In the genomic region with DNA sequence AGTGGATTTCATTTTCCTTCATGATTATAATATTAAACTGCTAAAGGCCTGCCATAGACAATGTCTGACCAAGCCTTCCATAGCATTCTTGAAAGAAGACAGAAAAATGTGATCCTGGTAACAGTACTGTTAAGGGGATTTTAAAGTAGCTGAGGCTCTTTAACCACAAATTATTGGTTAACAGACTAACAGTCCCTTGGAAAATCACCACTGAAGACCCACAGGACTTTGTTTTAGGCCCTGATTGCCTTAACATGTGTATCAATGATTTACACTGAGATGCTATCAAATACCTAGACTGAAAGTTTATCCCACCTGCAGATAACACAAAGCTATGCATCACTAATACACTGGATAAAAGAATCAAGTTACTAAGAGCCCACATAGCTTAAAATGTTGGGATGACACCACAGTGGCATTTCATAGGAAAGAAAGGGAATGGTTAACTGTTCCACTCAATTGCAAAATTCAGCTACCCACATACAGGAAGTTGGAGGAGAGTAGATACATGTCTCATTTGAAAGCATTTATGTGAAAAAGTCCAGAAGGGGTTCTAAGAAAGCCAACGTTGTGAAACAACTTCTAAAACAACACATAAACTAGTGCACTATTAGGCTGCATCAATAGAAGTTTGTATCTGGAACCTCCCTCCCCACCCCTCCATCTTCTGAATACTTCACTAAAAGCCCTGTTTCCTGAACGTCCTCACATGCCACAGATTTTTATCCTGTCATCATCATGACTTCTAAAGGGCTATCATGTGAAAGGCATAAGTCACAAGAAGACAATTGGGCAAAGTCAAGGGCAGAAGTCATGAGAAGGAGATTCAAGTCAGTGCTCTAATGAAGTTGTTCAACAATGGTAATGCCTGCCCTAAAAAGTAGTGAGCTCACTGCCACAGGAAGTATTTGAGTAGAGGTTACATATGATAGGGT, we compare ENCODE assay signal across 18 cellular contexts. TPM values are rescaled to one million over a fixed set of nuclear protein-coding genes. Genes with fewer than 3 reads are reported as not detected.
"Had no signal": no experiment of that assay in that cellular context is flagged by ENCODE, and none has a peak within 500 bp of the region (broad histone marks: within the 10 kb centered on the region; RNA-seq: fewer than 3 reads in every experiment).

No MANE protein-coding gene starts in this region.

- H3K4me1 ChIP-seq: breast epithelium, heart right ventricle, pancreas, stomach, uterus had no signal

- H3K4me1 Mint-ChIP-seq: activated B cell treated with CpG ODN at 0.5 μM for 24 hours; activated naive CD4-positive, alpha-beta T cell treated with anti-CD3 and anti-CD28 coated beads, Interleukin-2, amount 10 ng/mL, durations not matched to agents 7 days and 5 days; T-helper 17 cell had no signal

- H3K27me3 ChIP-seq: breast epithelium, pancreas, uterus had no signal

- H3K4me3 ChIP-seq: breast epithelium, dorsolateral prefrontal cortex, heart right ventricle, pancreas, stomach, uterus had no signal

- H3K9me3 Mint-ChIP-seq: activated B cell treated with CpG ODN at 0.5 μM for 24 hours; activated CD4-positive, alpha-beta T cell treated with anti-CD3 and anti-CD28 coated beads, Interleukin-2, amount 10 ng/mL, durations not matched to agents 24 days and 14 days; activated naive CD4-positive, alpha-beta T cell treated with anti-CD3 and anti-CD28 coated beads, Interleukin-2, amount 10 ng/mL, durations not matched to agents 7 days and 5 days; activated T-helper 2 cell treated with anti-CD3 and anti-CD28 coated beads, Interferon-gamma antibody, Interleukin-2, Interleukin-4, amounts not matched to agents 10 μg/mL and 5 μg/mL and 100 μg/mL, durations not matched to agents 14 hours and 24 hours and 36 hours had no signal

- H3K9me3 ChIP-seq: breast epithelium, heart right ventricle, pancreas, stomach, uterus had no signal

- H3K36me3 ChIP-seq: breast epithelium, heart right ventricle, pancreas, stomach, uterus had no signal

- ATAC-seq: heart right ventricle, pancreas, T-helper 17 cell had no signal

- DNase-seq: activated B cell treated with CpG ODN at 0.5 μM for 24 hours; activated CD4-positive, alpha-beta T cell treated with anti-CD3 and anti-CD28 coated beads, Interleukin-2, amount 10 ng/mL, durations not matched to agents 24 days and 14 days; activated naive CD4-positive, alpha-beta T cell treated with anti-CD3 and anti-CD28 coated beads, Interleukin-2, amount 10 ng/mL, durations not matched to agents 7 days and 5 days; dorsolateral prefrontal cortex; heart right ventricle; islet precursor cell; pancreas; stimulated activated CD4-positive, alpha-beta T cell treated with anti-CD3 and anti-CD28 coated beads, Interleukin-4, amount 100 ng/mL, for 4 hours; stomach; T-helper 17 cell; uterus had no signal

- H3K27ac ChIP-seq: breast epithelium, dorsolateral prefrontal cortex, heart right ventricle, pancreas, stomach, uterus had no signal

- H3K4me3 Mint-ChIP-seq: activated B cell treated with CpG ODN at 0.5 μM for 24 hours; activated CD4-positive, alpha-beta T cell treated with anti-CD3 and anti-CD28 coated beads, Interleukin-2, amount 10 ng/mL, durations not matched to agents 24 days and 14 days; activated naive CD4-positive, alpha-beta T cell treated with anti-CD3 and anti-CD28 coated beads, Interleukin-2, amount 10 ng/mL, durations not matched to agents 7 days and 5 days; T-helper 17 cell had no signal

- H3K27ac Mint-ChIP-seq: activated B cell treated with CpG ODN at 0.5 μM for 24 hours; activated CD4-positive, alpha-beta T cell treated with anti-CD3 and anti-CD28 coated beads, Interleukin-2, amount 10 ng/mL, durations not matched to agents 24 days and 14 days; activated naive CD4-positive, alpha-beta T cell treated with anti-CD3 and anti-CD28 coated beads, Interleukin-2, amount 10 ng/mL, durations not matched to agents 7 days and 5 days; activated T-helper 2 cell treated with anti-CD3 and anti-CD28 coated beads, Interferon-gamma antibody, Interleukin-2, Interleukin-4, amounts not matched to agents 10 μg/mL and 5 μg/mL and 100 μg/mL, durations not matched to agents 14 hours and 24 hours and 36 hours; T-helper 17 cell had no signal

- H3K36me3 Mint-ChIP-seq: activated naive CD4-positive, alpha-beta T cell treated with anti-CD3 and anti-CD28 coated beads, Interleukin-2, amount 10 ng/mL, durations not matched to agents 7 days and 5 days had no signal

RNA-seq across cellular contexts. Expression of a gene that starts 5.7 kb away (rescaled TPM):
- total RNA-seq: activated B cell treated with CpG ODN at 0.5 μM for 24 hours; activated CD4-positive, alpha-beta T cell treated with anti-CD3 and anti-CD28 coated beads, Interleukin-2, amount 10 ng/mL, durations not matched to agents 24 days and 14 days; activated T-helper 2 cell treated with anti-CD3 and anti-CD28 coated beads, Interferon-gamma antibody, Interleukin-2, Interleukin-4, amounts not matched to agents 10 μg/mL and 5 μg/mL and 100 μg/mL, durations not matched to agents 14 hours and 24 hours and 36 hours; aorta; dorsolateral prefrontal cortex; frontal cortex; heart right ventricle; liver; stomach; T-helper 17 cell; uterus had no signal

RNA-seq across cellular contexts. Expression of a gene that starts 14.5 kb away (rescaled TPM):
- total RNA-seq: activated B cell treated with CpG ODN at 0.5 μM for 24 hours; activated CD4-positive, alpha-beta T cell treated with anti-CD3 and anti-CD28 coated beads, Interleukin-2, amount 10 ng/mL, durations not matched to agents 24 days and 14 days; activated CD8-positive, alpha-beta memory T cell treated with anti-CD3 and anti-CD28 coated beads for 36 hours; activated T-helper 2 cell treated with anti-CD3 and anti-CD28 coated beads, Interferon-gamma antibody, Interleukin-2, Interleukin-4, amounts not matched to agents 10 μg/mL and 5 μg/mL and 100 μg/mL, durations not matched to agents 14 hours and 24 hours and 36 hours; aorta; dorsolateral prefrontal cortex; frontal cortex; heart right ventricle; mesenteric fat pad; T-helper 17 cell; uterus had no signal

RNA-seq across cellular contexts. Expression of a gene that starts 20.4 kb away (rescaled TPM):
- total RNA-seq: activated B cell treated with CpG ODN at 0.5 μM for 24 hours; activated CD4-positive, alpha-beta T cell treated with anti-CD3 and anti-CD28 coated beads, Interleukin-2, amount 10 ng/mL, durations not matched to agents 24 days and 14 days; activated CD8-positive, alpha-beta memory T cell treated with anti-CD3 and anti-CD28 coated beads for 36 hours; activated T-helper 2 cell treated with anti-CD3 and anti-CD28 coated beads, Interferon-gamma antibody, Interleukin-2, Interleukin-4, amounts not matched to agents 10 μg/mL and 5 μg/mL and 100 μg/mL, durations not matched to agents 14 hours and 24 hours and 36 hours; aorta; frontal cortex; heart right ventricle; liver; mesenteric fat pad; T-helper 17 cell; uterus had no signal

RNA-seq across cellular contexts. Expression of a gene that starts 32.5 kb away (rescaled TPM):
- total RNA-seq: activated B cell treated with CpG ODN at 0.5 μM for 24 hours; activated CD8-positive, alpha-beta memory T cell treated with anti-CD3 and anti-CD28 coated beads for 36 hours; activated T-helper 2 cell treated with anti-CD3 and anti-CD28 coated beads, Interferon-gamma antibody, Interleukin-2, Interleukin-4, amounts not matched to agents 10 μg/mL and 5 μg/mL and 100 μg/mL, durations not matched to agents 14 hours and 24 hours and 36 hours; aorta; breast epithelium; frontal cortex; heart right ventricle; liver; mesenteric fat pad; pancreas; stomach; T-helper 17 cell; uterus had no signal

RNA-seq across cellular contexts. Expression of a gene that starts 51.3 kb away (rescaled TPM):
- total RNA-seq: activated B cell treated with CpG ODN at 0.5 μM for 24 hours; activated CD4-positive, alpha-beta T cell treated with anti-CD3 and anti-CD28 coated beads, Interleukin-2, amount 10 ng/mL, durations not matched to agents 24 days and 14 days; activated CD8-positive, alpha-beta memory T cell treated with anti-CD3 and anti-CD28 coated beads for 36 hours; activated T-helper 2 cell treated with anti-CD3 and anti-CD28 coated beads, Interferon-gamma antibody, Interleukin-2, Interleukin-4, amounts not matched to agents 10 μg/mL and 5 μg/mL and 100 μg/mL, durations not matched to agents 14 hours and 24 hours and 36 hours; aorta; breast epithelium; dorsolateral prefrontal cortex; frontal cortex; heart right ventricle; liver; mesenteric fat pad; pancreas; stomach; T-helper 17 cell; uterus had no signal
